Comparison of ENCODE assay signal across 22 cellular contexts in genomic region chr9:136160321-136160938, GRCh38. TPM values are rescaled to one million over a fixed set of nuclear protein-coding genes. Genes with fewer than 3 reads are reported as not detected.
DNase-seq lines count a peak whose midpoint lies in the region; ATAC-seq and TF ChIP-seq lines count a peak whose summit lies in the region.
"Had no signal": no experiment of that assay in that cellular context is flagged by ENCODE, and none has a peak within 500 bp of the region (broad histone marks: within the 10 kb centered on the region; RNA-seq: fewer than 3 reads in every experiment).

No MANE protein-coding gene starts in this region.

- H3K9ac ChIP-seq in BLaER1, result no peak overlapping the region

- ATAC-seq in HG03439 (IDR thresholded peaks at IDR 0.05; ENCODE audit: unreplicated experiment) (no peak), GM18868 (IDR thresholded peaks at IDR 0.05; ENCODE audit: unreplicated experiment) (no peak)
- ATAC-seq: activated CD8-positive, alpha-beta memory T cell treated with anti-CD3 and anti-CD28 coated beads, Interleukin-2, amount 10 ng/mL, durations not matched to agents 7 days and 5 days; activated T-helper 17 cell treated with anti-CD3 and anti-CD28 coated beads, Interleukin-2, amount 50 U/mL, for 72 hours; PC-3 had no signal

- 79% methylated on average over 13 of the region's 16 CpGs for WGBS in suprapubic skin

- H4K20me1 ChIP-seq in BLaER1, result no peaks in the 10 kb centered on the region

- H3K27ac ChIP-seq in BLaER1 (no peak overlapping the region), WERI-Rb-1 (peak overlapping the region; percentile 86), suprapubic skin (no peak overlapping the region)
- H3K27ac ChIP-seq: skin epidermis had no signal

- H3K27me3 ChIP-seq in BLaER1, result no peaks in the 10 kb centered on the region
- no peaks in the 10 kb centered on the region for H3K27me3 ChIP-seq in WERI-Rb-1 (ENCODE audit: insufficient read depth, low read depth, severe bottlenecking)
- H3K27me3 ChIP-seq in suprapubic skin, result peaks cover 53% of the 10 kb centered on the region

- H3K4me3 ChIP-seq in BLaER1 (no peak overlapping the region), WERI-Rb-1 (ENCODE audit: low read depth, low read length) (no peak overlapping the region), suprapubic skin (no peak overlapping the region)
- H3K4me3 ChIP-seq: skin epidermis had no signal

- peak overlapping the region; percentile 49 for H3K4me2 ChIP-seq in BLaER1

- peak; percentile 81 for DNase-seq in DMS153 (lab: John Stamatoyannopoulos, UW)
- peak; percentile 61 for DNase-seq in NCI-H2107 (lab: John Stamatoyannopoulos, UW)
- peak; percentile 86 for DNase-seq in WERI-Rb-1
- no peak for DNase-seq in AG08396 (ENCODE audit: low spot score)
- DNase-seq in suprapubic skin (ENCODE audit: low spot score in 2 of 2), result no peak
- DNase-seq: activated CD8-positive, alpha-beta memory T cell treated with anti-CD3 and anti-CD28 coated beads, Interleukin-2, amount 10 ng/mL, durations not matched to agents 7 days and 5 days; AML-193; foreskin fibroblast; kidney glomerular epithelial cell; mesendoderm; NCI-H226; PC-3; stimulated activated CD4-positive, alpha-beta T cell treated with anti-CD3 and anti-CD28 coated beads, Interleukin-4, amount 100 ng/mL, for 4 hours; substantia nigra; T1000 had no signal

- peaks cover 10% of the 10 kb centered on the region for H3K9me3 ChIP-seq in BLaER1
- no peaks in the 10 kb centered on the region for H3K9me3 ChIP-seq in WERI-Rb-1 (ENCODE audit: severe bottlenecking)
- H3K9me3 ChIP-seq in suprapubic skin, result no peaks in the 10 kb centered on the region

- no peaks in the 10 kb centered on the region for H3K36me3 ChIP-seq in BLaER1
- H3K36me3 ChIP-seq in WERI-Rb-1, result no peaks in the 10 kb centered on the region
- no peaks in the 10 kb centered on the region for H3K36me3 ChIP-seq in suprapubic skin

- TF ChIP-seq POLR2A in suprapubic skin (IDR thresholded peaks at IDR 0.05), result no peak

- H3K4me1 ChIP-seq in BLaER1, result peaks cover 31% of the 10 kb centered on the region
- H3K4me1 ChIP-seq in suprapubic skin, result no peaks in the 10 kb centered on the region

- TF ChIP-seq EP300 in suprapubic skin (IDR thresholded peaks at IDR 0.05), result no peak

- TF ChIP-seq CTCF in WERI-Rb-1 (IDR thresholded peaks at IDR 0.05; ENCODE audit: low read depth, low read length) (no peak), suprapubic skin (IDR thresholded peaks at IDR 0.05) (no peak)

RNA-seq across cellular contexts. Expression of gene TMEM250, which starts 41.8 kb away (rescaled TPM):
- total RNA-seq in suprapubic skin, result 10 to 100 TPM; 37.0 to 66.9 (median 57.8) TPM

RNA-seq across cellular contexts. Expression of gene LHX3, which starts 44.5 kb away (rescaled TPM):
- under 1 TPM in 2 of 4 donors, not detected in 2; 0.26 TPM for total RNA-seq in suprapubic skin
- total RNA-seq: activated CD8-positive, alpha-beta memory T cell treated with anti-CD3 and anti-CD28 coated beads, Interleukin-2, amount 10 ng/mL, durations not matched to agents 7 days and 5 days; bronchial epithelial cell; PC-3; posterior vena cava had no signal

Comparison
In these comparisons a context has a peak if more than half of its experiments do, and no peak if none do; other contexts are left out.
1. DNase-seq: peak in DMS153 (single experiment), NCI-H2107 (single experiment) and WERI-Rb-1 (single experiment); none in AG08396 (single experiment) and suprapubic skin (0 of 2).